2 cellular contexts compared by ENCODE assay signal in genomic region chr2:167510071-167510759, GRCh38.
TF ChIP-seq lines count a peak whose summit lies in the region.

No MANE protein-coding gene starts in this region.

TF ChIP-seq in GM23338, 12 proteins besides CTCF, POLR2A, EP300 and RAD21 (continued from another document):
- TF ChIP-seq ZNF462 (CRISPR knock-in tag; IDR thresholded peaks at IDR 0.05): no peak
- TF ChIP-seq STAT1 (IDR thresholded peaks at IDR 0.05; ENCODE audit: unreplicated experiment): no peak
- TF ChIP-seq REST (IDR thresholded peaks at IDR 0.05; ENCODE audit: unreplicated experiment): no peak
- no peak for TF ChIP-seq EZH2 (IDR thresholded peaks at IDR 0.05; ENCODE audit: low read depth, unreplicated experiment)
- no peak for TF ChIP-seq CREB1 (CRISPR knock-in tag; IDR thresholded peaks at IDR 0.05; ENCODE audit: low read depth)
- no peak for TF ChIP-seq NANOG (IDR thresholded peaks at IDR 0.05; ENCODE audit: borderline replicate concordance)
- no peak for TF ChIP-seq POLR2AphosphoS5 (IDR thresholded peaks at IDR 0.05; ENCODE audit: low read depth)
- no peak for TF ChIP-seq JUNB (IDR thresholded peaks at IDR 0.05; ENCODE audit: unreplicated experiment)
- no peak for TF ChIP-seq ETS1 (IDR thresholded peaks at IDR 0.05)
TF ChIP-seq in GM23338: peak in this region for 0.

TF ChIP-seq in endothelial cell of umbilical vein, 7 proteins besides CTCF, POLR2A, EP300 and RAD21 (continued from another document):
- TF ChIP-seq POLR2AphosphoS5 (IDR thresholded peaks at IDR 0.05; ENCODE audit: insufficient read depth, low read depth, low read length): no peak
- TF ChIP-seq EZH2 (IDR thresholded peaks at IDR 0.05; ENCODE audit: borderline replicate concordance, low read depth, low read length, severe bottlenecking): no peak
- TF ChIP-seq MYC (IDR thresholded peaks at IDR 0.05; ENCODE audit: low read depth, low read length): no peak
